In the genomic region with DNA sequence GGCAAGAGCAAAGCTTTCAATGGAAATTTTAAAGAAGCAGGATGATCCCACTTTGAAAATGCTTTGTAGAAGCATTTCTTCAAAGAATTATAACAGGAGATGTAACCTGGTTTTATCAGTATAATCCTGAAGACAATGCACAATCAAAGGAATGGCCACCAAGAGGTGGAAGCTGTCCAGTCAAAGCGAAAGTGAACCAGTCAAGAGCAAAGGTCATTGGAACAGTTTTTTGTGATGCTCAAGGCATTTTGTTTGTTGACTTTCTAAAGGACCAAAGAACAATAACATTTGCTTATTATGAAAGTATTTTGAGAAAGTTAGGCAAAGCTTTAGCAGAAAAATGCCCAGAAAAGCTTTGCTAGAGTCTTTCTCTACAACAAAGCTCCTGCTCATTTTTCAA, we compare ENCODE assay signal across 1 cellular context.
TF ChIP-seq lines count a peak whose summit lies in the region.

No MANE protein-coding gene starts in this region.

TF ChIP-seq in K562, 482 proteins besides CTCF, POLR2A, EP300 and RAD21:
- TF ChIP-seq, protein P1, sequence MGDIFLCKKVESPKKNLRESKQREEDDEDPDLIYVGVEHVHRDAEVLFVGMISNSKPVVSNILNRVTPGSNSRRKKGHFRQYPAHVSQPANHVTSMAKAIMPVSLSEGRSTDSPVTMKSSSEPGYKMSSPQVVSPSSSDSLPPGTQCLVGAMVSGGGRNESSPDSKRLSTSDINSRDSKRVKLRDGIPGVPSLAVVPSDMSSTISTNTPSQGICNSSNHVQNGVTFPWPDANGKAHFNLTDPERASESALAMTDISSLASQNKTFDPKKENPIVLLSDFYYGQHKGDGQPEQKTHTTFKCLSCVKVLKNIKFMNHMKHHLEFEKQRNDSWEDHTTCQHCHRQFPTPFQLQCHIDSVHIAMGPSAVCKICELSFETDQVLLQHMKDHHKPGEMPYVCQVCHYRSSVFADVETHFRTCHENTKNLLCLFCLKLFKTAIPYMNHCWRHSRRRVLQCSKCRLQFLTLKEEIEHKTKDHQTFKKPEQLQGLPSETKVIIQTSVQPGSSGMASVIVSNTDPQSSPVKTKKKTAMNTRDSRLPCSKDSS (IDR thresholded peaks at IDR 0.05; ENCODE audit: low read depth, partially characterized antibody) = no peak
- TF ChIP-seq ADNP (tag; IDR thresholded peaks at IDR 0.05) = no peak
- TF ChIP-seq ETV1 (tag; conservative IDR thresholded peaks at IDR 0.05; ENCODE audit: low read depth) = no peak
- no peak for TF ChIP-seq THRAP3 (IDR thresholded peaks at IDR 0.05; ENCODE audit: borderline replicate concordance)
- no peak for TF ChIP-seq NR2C2 (CRISPR knock-in tag; IDR thresholded peaks at IDR 0.05)
- peak; percentile 46; the same call in 1 of the 2 replicates for TF ChIP-seq NR2C2 (tag; IDR thresholded peaks at IDR 0.05)
